In the genomic region with DNA sequence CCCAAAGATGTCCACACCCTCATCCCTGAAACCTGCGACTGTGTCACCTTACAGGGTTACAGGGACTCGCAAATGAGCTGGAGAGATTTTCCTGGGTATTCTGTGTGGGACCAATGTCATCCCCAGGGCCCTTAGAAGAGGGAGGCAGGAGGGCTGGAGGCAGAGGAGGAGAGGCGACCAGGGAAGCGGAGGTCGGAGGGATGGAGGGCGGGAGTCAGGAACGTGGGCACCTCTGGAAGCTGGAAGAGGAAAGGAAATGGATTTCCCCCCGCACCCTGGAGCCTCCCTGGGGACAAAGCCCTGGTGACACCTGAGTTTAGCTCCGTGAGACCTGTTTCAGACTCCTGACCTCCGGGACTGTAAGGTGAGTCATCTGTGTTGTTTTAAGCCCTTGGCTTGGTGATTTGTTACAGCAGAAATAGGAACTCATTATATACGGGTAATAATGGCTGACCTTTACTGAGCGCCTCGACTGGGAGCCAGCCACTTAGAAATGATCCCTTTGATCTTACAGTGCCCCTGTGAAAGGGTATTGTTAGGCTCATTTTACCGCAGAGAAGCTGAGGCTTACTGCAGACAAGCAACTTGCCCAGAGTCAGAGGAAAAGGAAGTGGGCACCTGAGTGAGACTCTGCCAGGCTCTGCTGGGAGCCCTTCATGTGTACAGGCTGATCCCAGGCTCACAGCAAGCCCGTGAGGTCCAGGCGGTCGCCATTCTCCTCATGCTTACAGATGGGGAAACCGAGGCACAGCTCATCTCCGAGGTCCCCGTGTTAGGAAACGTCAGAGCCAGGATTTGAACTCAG, we compare ENCODE assay signal across 13 cellular contexts. TPM values are rescaled to one million over a fixed set of nuclear protein-coding genes. Genes with fewer than 3 reads are reported as not detected.
"Had no signal": no experiment of that assay in that cellular context is flagged by ENCODE, and none has a peak within 500 bp of the region (broad histone marks: within the 10 kb centered on the region; RNA-seq: fewer than 3 reads in every experiment).

No MANE protein-coding gene starts in this region.

- H3K4me3 ChIP-seq: ascending aorta, gastrocnemius medialis, lung, stomach had no signal

- ATAC-seq: activated CD4-positive, alpha-beta T cell treated with anti-CD3 and anti-CD28 coated beads for 36 hours; gastrocnemius medialis; naive thymus-derived CD4-positive, alpha-beta T cell; right cardiac atrium had no signal

- DNase-seq: activated CD4-positive, alpha-beta memory T cell treated with anti-CD3 and anti-CD28 coated beads, Interleukin-2, amount 10 ng/mL, durations not matched to agents 7 days and 5 days; activated CD4-positive, alpha-beta T cell treated with anti-CD3 and anti-CD28 coated beads for 36 hours; activated CD8-positive, alpha-beta memory T cell treated with anti-CD3 and anti-CD28 coated beads, Interleukin-2, amount 50 U/mL, for 48 hours; gastrocnemius medialis; kidney glomerular epithelial cell; naive thymus-derived CD4-positive, alpha-beta T cell; right cardiac atrium; small intestine; stomach; T1000 had no signal

RNA-seq across cellular contexts. Expression of a gene that starts 29.2 kb away (rescaled TPM):
- total RNA-seq: activated CD4-positive, alpha-beta memory T cell treated with anti-CD3 and anti-CD28 coated beads, Interleukin-2, amount 10 ng/mL, durations not matched to agents 7 days and 5 days; activated CD4-positive, alpha-beta T cell treated with anti-CD3 and anti-CD28 coated beads for 36 hours; mononuclear cell; naive thymus-derived CD4-positive, alpha-beta T cell had no signal
- polyA plus RNA-seq: naive thymus-derived CD4-positive, alpha-beta T cell had no signal
